ENCODE assay signal across 8 cellular contexts in genomic region chr11:22130462-22131053, GRCh38.
DNase-seq lines count a peak whose midpoint lies in the region; ATAC-seq and TF ChIP-seq lines count a peak whose summit lies in the region.

No MANE protein-coding gene starts in this region.

- no peak overlapping the region for H3K4me3 Mint-ChIP-seq in activated CD4-positive, alpha-beta memory T cell treated with anti-CD3 and anti-CD28 coated beads, Interleukin-2, amount 10 ng/mL, durations not matched to agents 7 days and 5 days

- no peaks in the 10 kb centered on the region for H3K27me3 ChIP-seq in mesendoderm (ENCODE audit: insufficient read depth, low read length, poor library complexity)

- H3K23ac ChIP-seq in mesendoderm (ENCODE audit: low read length) = no peak overlapping the region

- H3K4me2 ChIP-seq in mesendoderm (ENCODE audit: low read length) = no peak overlapping the region

- no peak overlapping the region for H2BK5ac ChIP-seq in mesendoderm (ENCODE audit: low read length)

- no peak overlapping the region for H3K18ac ChIP-seq in mesendoderm (ENCODE audit: low read length)

- H4K8ac ChIP-seq in mesendoderm (ENCODE audit: low read depth, low read length) = no peak overlapping the region

- no peak overlapping the region for H2BK120ac ChIP-seq in mesendoderm (ENCODE audit: low read depth, low read length)

- ATAC-seq in GM21737 (IDR thresholded peaks at IDR 0.05; ENCODE audit: unreplicated experiment) (no peak), HG02610 (IDR thresholded peaks at IDR 0.05; ENCODE audit: unreplicated experiment) (no peak)

- POLR2A ChIA-PET in activated CD4-positive, alpha-beta memory T cell treated with anti-CD3 and anti-CD28 coated beads, Interleukin-2, amount 10 ng/mL, durations not matched to agents 7 days and 5 days (lab: Charles Lee) = no interaction called here

- H3K27ac ChIP-seq in mesendoderm (ENCODE audit: low read depth, low read length) = no peak overlapping the region

- CTCF ChIA-PET in activated CD4-positive, alpha-beta memory T cell treated with anti-CD3 and anti-CD28 coated beads, Interleukin-2, amount 10 ng/mL, durations not matched to agents 7 days and 5 days (lab: Charles Lee) = no interaction called here

- no peak overlapping the region for H3K56ac ChIP-seq in mesendoderm (ENCODE audit: low read length)

- peak; percentile 29 for TF ChIP-seq CTCF in GM13977 (IDR thresholded peaks at IDR 0.05; ENCODE audit: extremely low read depth, insufficient read depth, missing control alignments)

- H3K4me1 Mint-ChIP-seq in activated CD4-positive, alpha-beta memory T cell treated with anti-CD3 and anti-CD28 coated beads, Interleukin-2, amount 10 ng/mL, durations not matched to agents 7 days and 5 days = no peaks in the 10 kb centered on the region

- no peak overlapping the region for H3K9ac ChIP-seq in mesendoderm (ENCODE audit: low read length)

- WGBS in mesendoderm (ENCODE audit: extremely low coverage, insufficient coverage, low lambda C conversion rate) = no CpG with 5 or more reads among the region's 3 CpGs

- peaks cover 16% of the 10 kb centered on the region for H3K9me3 Mint-ChIP-seq in activated CD4-positive, alpha-beta memory T cell treated with anti-CD3 and anti-CD28 coated beads, Interleukin-2, amount 10 ng/mL, durations not matched to agents 7 days and 5 days

- no peaks in the 10 kb centered on the region for H3K79me2 ChIP-seq in mesendoderm (ENCODE audit: control insufficient read depth, insufficient read depth, low read length)

- no peak overlapping the region for H3K27ac Mint-ChIP-seq in activated CD4-positive, alpha-beta memory T cell treated with anti-CD3 and anti-CD28 coated beads, Interleukin-2, amount 10 ng/mL, durations not matched to agents 7 days and 5 days

- H3K27me3 Mint-ChIP-seq in activated CD4-positive, alpha-beta memory T cell treated with anti-CD3 and anti-CD28 coated beads, Interleukin-2, amount 10 ng/mL, durations not matched to agents 7 days and 5 days = no peaks in the 10 kb centered on the region

- H4K5ac ChIP-seq in mesendoderm (ENCODE audit: low read length) = no peak overlapping the region

- DNase-seq in GM13977 (ENCODE audit: low spot score) (no peak), KBM-7 (peak; percentile 16), SK-N-DZ (ENCODE audit: low spot score) (peak; percentile 69), mesendoderm (peak; percentile 40)
- no peak for DNase-seq in activated CD4-positive, CD25-positive, alpha-beta regulatory T cell (lab: John Stamatoyannopoulos, UW)
- no peak for DNase-seq in activated CD4-positive, alpha-beta memory T cell treated with anti-CD3 and anti-CD28 coated beads, Interleukin-2, amount 10 ng/mL, durations not matched to agents 7 days and 5 days

- no peaks in the 10 kb centered on the region for H3K36me3 ChIP-seq in mesendoderm (ENCODE audit: control insufficient read depth, insufficient read depth, low read length)

- in situ Hi-C loops in GM13977 (cut with MboI; ENCODE audit: low pct_unique_long_range_greater_than_20kb, low sequenced_read_pairs, unreplicated experiment) (loop anchor here (25.0 kb wide), 1 partner anchor 1493 kb away; no protein-coding TSS in a partner anchor), KBM-7 (cut with MboI; ENCODE audit: low pct_unique_long_range_greater_than_20kb, low sequenced_read_pairs) (no loop called here)

- H3K4me1 ChIP-seq in mesendoderm (ENCODE audit: control insufficient read depth, low read depth, low read length) = no peaks in the 10 kb centered on the region

- no peak overlapping the region for H3K4me3 ChIP-seq in mesendoderm (ENCODE audit: low read length)

- no peaks in the 10 kb centered on the region for H3K36me3 Mint-ChIP-seq in activated CD4-positive, alpha-beta memory T cell treated with anti-CD3 and anti-CD28 coated beads, Interleukin-2, amount 10 ng/mL, durations not matched to agents 7 days and 5 days (ENCODE audit: low read depth)

- no peak overlapping the region for H3K4ac ChIP-seq in mesendoderm (ENCODE audit: low read depth, low read length)

- no peaks in the 10 kb centered on the region for H3K79me1 ChIP-seq in mesendoderm (ENCODE audit: low read length)

- no peak overlapping the region for H2AK5ac ChIP-seq in mesendoderm (ENCODE audit: low read length)

- no peak overlapping the region for H2BK15ac ChIP-seq in mesendoderm (replicated peaks; ENCODE audit: low read depth)

Comparison
In these comparisons a context has a peak if more than half of its experiments do, and no peak if none do; other contexts are left out.
1. DNase-seq: peak in KBM-7 (single experiment), SK-N-DZ (single experiment) and mesendoderm (single experiment); none in GM13977 (single experiment), activated CD4-positive, CD25-positive, alpha-beta regulatory T cell (0 of 4) and activated CD4-positive, alpha-beta memory T cell treated with anti-CD3 and anti-CD28 coated beads, Interleukin-2, amount 10 ng/mL, durations not matched to agents 7 days and 5 days (single experiment).